10 cellular contexts compared by ENCODE assay signal in the genomic region with DNA sequence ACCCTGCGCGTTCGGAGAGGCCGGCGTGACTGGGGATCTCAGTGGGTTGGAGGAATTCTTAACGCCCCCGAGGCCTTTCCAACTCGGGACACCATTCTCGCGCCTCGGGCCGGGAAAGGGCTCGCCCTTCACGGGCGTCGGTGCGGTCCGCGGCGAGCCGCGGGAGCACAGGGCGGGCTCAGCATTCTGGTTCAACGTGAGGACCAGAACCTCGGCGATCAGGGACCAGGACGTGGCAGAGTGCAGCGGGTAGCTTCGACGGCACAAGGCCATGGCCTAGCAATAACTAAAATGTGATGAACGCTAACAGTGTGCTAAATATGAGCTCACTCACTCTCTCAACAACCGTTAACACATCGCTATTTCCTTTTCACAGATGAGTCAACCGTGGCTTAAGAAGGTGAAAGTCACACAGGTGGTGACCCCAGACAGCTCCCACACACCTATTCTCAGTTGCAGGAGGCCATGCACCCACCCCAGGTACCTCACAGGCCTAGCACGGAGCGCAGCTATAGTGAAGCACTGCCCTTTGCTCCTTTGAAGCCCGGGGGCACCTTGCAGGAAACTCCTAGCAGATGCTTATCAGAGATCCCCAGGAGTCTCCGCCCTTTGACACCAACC. TPM values are rescaled to one million over a fixed set of nuclear protein-coding genes. Genes with fewer than 3 reads are reported as not detected.
DNase-seq lines count a peak whose midpoint lies in the region; ATAC-seq, FAIRE-seq and TF ChIP-seq lines count a peak whose summit lies in the region.
"Had no signal": no experiment of that assay in that cellular context is flagged by ENCODE, and none has a peak within 500 bp of the region (broad histone marks: within the 10 kb centered on the region; RNA-seq: fewer than 3 reads in every experiment).

No MANE protein-coding gene starts in this region.

- no peak overlapping the region for H2BK120ac ChIP-seq in H1 (replicated peaks; ENCODE audit: low read depth, low read length)

- H2AK5ac ChIP-seq in H1 (ENCODE audit: low read depth, low read length) = no peak overlapping the region

- intact Hi-C loops in gastrocnemius medialis (cut with DNase I; ENCODE audit: low total_unique reads) = loop anchor here (1.0 to 10.0 kb wide), 3 partner anchors 227 to 703 kb away; partner anchors contain the start of gene RAB11FIP2

- H3K9ac ChIP-seq in H1 (replicated peaks in 1 of 4; ENCODE audit: extremely low read depth in 1 of 4, low read depth in 3 of 4, low read length in 3 of 4) = no peak overlapping the region

- TF ChIP-seq POLR2A in H1 (IDR thresholded peaks at IDR 0.05; ENCODE audit: control extremely low read depth in 1 of 2, low read depth in 2 of 2, low read length in 2 of 2) = no peak
- TF ChIP-seq POLR2A in gastrocnemius medialis (IDR thresholded peaks at IDR 0.05) = no peak

- no peak overlapping the region for H3K23ac ChIP-seq in H1 (ENCODE audit: insufficient read length)

- no peak overlapping the region for H3K18ac ChIP-seq in H1 (ENCODE audit: extremely low read depth, low read length)

- H3K4me1 Mint-ChIP-seq in endothelial cell (ENCODE audit: unreplicated experiment) = peaks cover 21% of the 10 kb centered on the region

- H3K4me2 ChIP-seq in H1 (ENCODE audit: insufficient read depth in 1 of 2, low read depth in 2 of 2, low read length in 2 of 2) = peak overlapping the region; percentile 49 to 76

- no peak overlapping the region; the same call in 1 of the 2 replicates for H2BK15ac ChIP-seq in H1 (ENCODE audit: low read length)

- H2BK5ac ChIP-seq in H1 (ENCODE audit: low read depth, low read length) = no peak overlapping the region

- in situ Hi-C loops in GM13977 (cut with MboI; ENCODE audit: low pct_unique_long_range_greater_than_20kb, low sequenced_read_pairs, unreplicated experiment) (loop anchor here (25.0 kb wide), 2 partner anchors 376 to 699 kb away; no protein-coding TSS in a partner anchor), gastrocnemius medialis (cut with MboI; ENCODE audit: low sequenced_read_pairs in 4 of 4) (no loop called here)

- H3K4me3 ChIP-seq in H1 (ENCODE audit: extremely low read depth in 1 of 4, insufficient read depth in 2 of 4, low read depth in 3 of 4, low read length in 4 of 4) (peak overlapping the region in 1 of 4 experiments; percentile 50; a peak in 3 of 8 replicates), gastrocnemius medialis (peak overlapping the region; percentile 7 to 45 (median 37))

- H3K4me3 Mint-ChIP-seq in endothelial cell (ENCODE audit: unreplicated experiment) = no peak overlapping the region

- peaks cover 25% of the 10 kb centered on the region for H3K27me3 Mint-ChIP-seq in endothelial cell (ENCODE audit: unreplicated experiment)

- H3K36me3 ChIP-seq in H1 (ENCODE audit: control insufficient read depth in 2 of 4, insufficient read depth in 4 of 4, low read length in 3 of 4) = peaks cover 0 to 11% (median 0%) of the 10 kb centered on the region in 4 experiments; a peak in 1 of 8 replicates
- no peaks in the 10 kb centered on the region for H3K36me3 ChIP-seq in gastrocnemius medialis

- no peak overlapping the region for H3K27ac Mint-ChIP-seq in endothelial cell (ENCODE audit: unreplicated experiment)

- peaks cover 2% of the 10 kb centered on the region for H3K36me3 Mint-ChIP-seq in endothelial cell (ENCODE audit: low read depth, unreplicated experiment)

- FAIRE-seq in H1 (lab: Jason Lieb, UNC) = no peak

- no peak for TF ChIP-seq EP300 in H1 (IDR thresholded peaks at IDR 0.05; ENCODE audit: borderline replicate concordance in 1 of 2, low read depth in 2 of 2, low read length in 2 of 2)

- peak overlapping the region; percentile 53 for H4K8ac ChIP-seq in H1 (ENCODE audit: extremely low read depth, insufficient read depth, low read length)

- H3K4ac ChIP-seq in H1 (replicated peaks; ENCODE audit: insufficient read length, low read depth, low read length) = no peak overlapping the region

- peaks cover 91 to 99% (median 95%) of the 10 kb centered on the region in 4 experiments for H3K27me3 ChIP-seq in H1 (replicated peaks in 1 of 4; ENCODE audit: control insufficient read depth in 3 of 4, extremely low read depth in 1 of 4, insufficient read depth in 3 of 4, low read length in 3 of 4)
- H3K27me3 ChIP-seq in gastrocnemius medialis = peaks cover 83 to 89% (median 83%) of the 10 kb centered on the region in 3 donors

- H3K27ac ChIP-seq in H1 (ENCODE audit: low read depth, low read length) (no peak overlapping the region), gastrocnemius medialis (peak overlapping the region in 1 of 4 donors; percentile 33)

- no peaks in the 10 kb centered on the region for H3K9me3 ChIP-seq in H1 (ENCODE audit: insufficient read depth in 2 of 2, low read depth in 1 of 2, low read length in 1 of 2)
- H3K9me3 ChIP-seq in gastrocnemius medialis = no peaks in the 10 kb centered on the region

- no peak overlapping the region for H2BK20ac ChIP-seq in H1 (ENCODE audit: low read length)

- no peaks in the 10 kb centered on the region for H3K9me3 Mint-ChIP-seq in endothelial cell (ENCODE audit: unreplicated experiment)

- H2AFZ ChIP-seq in H1 (ENCODE audit: low read length) = no peak overlapping the region

- H3K4me1 ChIP-seq in H1 (replicated peaks in 1 of 4; ENCODE audit: control insufficient read depth in 3 of 4, insufficient read depth in 4 of 4, low read length in 3 of 4) = peaks cover 0 to 38% (median 17%) of the 10 kb centered on the region in 4 experiments; a peak in 6 of 7 replicates
- H3K4me1 ChIP-seq in gastrocnemius medialis = peaks cover 8 to 20% of the 10 kb centered on the region in 2 donors

- H4K91ac ChIP-seq in H1 (replicated peaks; ENCODE audit: insufficient read length, low read length) = no peak overlapping the region

- H4K20me1 ChIP-seq in H1 (replicated peaks in 1 of 2; ENCODE audit: control insufficient read depth in 1 of 2, insufficient read depth in 2 of 2, low read length in 2 of 2) = peaks cover 36 to 46% of the 10 kb centered on the region in 2 experiments

- H3K23me2 ChIP-seq in H1 (ENCODE audit: low read depth, low read length) = peaks cover 2% of the 10 kb centered on the region; the same call in 1 of the 2 replicates

- H4K5ac ChIP-seq in H1 (ENCODE audit: insufficient read length, low read depth, low read length) = no peak overlapping the region

- H2BK12ac ChIP-seq in H1 (ENCODE audit: low read depth, low read length) = no peak overlapping the region

- 11% methylated on average over 38 of the region's 38 CpGs; no CpG with 5 or more reads in 1 of the 2 experiments for WGBS in H1 (ENCODE audit: extremely low coverage in 1 of 2, insufficient coverage in 1 of 2, insufficient read length in 1 of 2, insufficient replicate concordance in 2 of 2, low coverage in 1 of 2, low lambda C conversion rate in 2 of 2, missing lambda C conversion rate in 1 of 2), 2 experiments

- H3K79me1 ChIP-seq in H1 (ENCODE audit: low read depth, low read length) = no peaks in the 10 kb centered on the region

- no peak overlapping the region for H3K14ac ChIP-seq in H1 (ENCODE audit: insufficient read length)

- POLR2A ChIA-PET in H1 (lab: Charles Lee; ENCODE audit: partially characterized antibody) = interaction anchor here (1.3 to 1.5 kb wide), 2 partner anchors 10 to 14 kb away, joined by 3 read pairs; no protein-coding TSS in a partner anchor

- ATAC-seq in HG02610 (IDR thresholded peaks at IDR 0.05; ENCODE audit: unreplicated experiment) = peak; percentile 61
- ATAC-seq in gastrocnemius medialis = no peak
- no peak for ATAC-seq in GM18517 (IDR thresholded peaks at IDR 0.05; ENCODE audit: unreplicated experiment)

- no peak for TF ChIP-seq RAD21 in H1 (IDR thresholded peaks at IDR 0.05 in 1 of 2, conservative IDR thresholded peaks at IDR 0.05 in 1 of 2; ENCODE audit: low read depth in 2 of 2, low read length in 2 of 2)

- DNase-seq in GM13977 (ENCODE audit: low spot score) (peak; percentile 72), H1 (ENCODE audit: low read depth in 1 of 2, low spot score in 2 of 2) (no peak), gastrocnemius medialis (no peak), foreskin melanocyte (no peak), NCI-H1105 treated with DMSO at 0.1 percent for 48 hours (lab: John Stamatoyannopoulos, UW) (no peak), endothelial cell (ENCODE audit: low spot score) (no peak)
- DNase-seq: GF-D8; stimulated activated CD4-positive, alpha-beta T cell treated with anti-CD3 and anti-CD28 coated beads, Interleukin-4, amount 100 ng/mL, for 24 hours had no signal

- CTCF ChIA-PET in H1 (lab: Charles Lee; ENCODE audit: partially characterized antibody) = interaction anchor here (0.6 to 7.6 kb wide), 33 partner anchors 9 to 921 kb away, joined by 3 to 84 read pairs (median 4); no protein-coding TSS in a partner anchor

- TF ChIP-seq CTCF in GM13977 (IDR thresholded peaks at IDR 0.05; ENCODE audit: extremely low read depth, insufficient read depth, missing control alignments) (no peak), H1 (IDR thresholded peaks at IDR 0.05; ENCODE audit: control extremely low read depth in 1 of 3, insufficient read depth in 1 of 3, low read depth in 1 of 3, low read length in 3 of 3) (no peak), gastrocnemius medialis (IDR thresholded peaks at IDR 0.05 in 4 of 5, conservative IDR thresholded peaks at IDR 0.05 in 1 of 5) (no peak), endothelial cell (IDR thresholded peaks at IDR 0.05; ENCODE audit: unreplicated experiment) (no peak)

- no peaks in the 10 kb centered on the region for H3K79me2 ChIP-seq in H1 (ENCODE audit: control insufficient read depth in 1 of 2, insufficient read depth in 2 of 2, low read length in 2 of 2)

- no peak overlapping the region for H3K56ac ChIP-seq in H1 (replicated peaks; ENCODE audit: insufficient read length, low read depth, low read length)

TF ChIP-seq in H1, 55 proteins besides CTCF, POLR2A, EP300 and RAD21 (continues in another document):
- TF ChIP-seq FOSL1 (IDR thresholded peaks at IDR 0.05; ENCODE audit: insufficient read depth, low read depth, low read length) = no peak
- no peak for TF ChIP-seq TEAD4 (IDR thresholded peaks at IDR 0.05; ENCODE audit: low read depth, low read length)
- TF ChIP-seq CHD1 (IDR thresholded peaks at IDR 0.05; ENCODE audit: low read depth, low read length) = no peak
- TF ChIP-seq NANOG (IDR thresholded peaks at IDR 0.05; ENCODE audit: insufficient read depth, low read depth, low read length, poor library complexity, severe bottlenecking) = no peak
- peak; percentile 71 for TF ChIP-seq RNF2 (IDR thresholded peaks at IDR 0.05; ENCODE audit: borderline replicate concordance, low read depth, low read length, missing control alignments, poor library complexity, severe bottlenecking)

RNA-seq across cellular contexts. Expression of gene EMX2, which starts 4.5 kb away (rescaled TPM):
- not detected in 2 replicates for total RNA-seq in H1 (2021; fragmentation: NEBNext Ultra II Directional; extraction: Animal tissue kit (Norgen Biotek cat#: 25700))
- not detected in 2 replicates for polyA plus RNA-seq in H1 (2011; rRNA removed)
- polyA plus RNA-seq in H1 (2011; cell fraction: cytosol; rRNA removed) = 0.06 TPM
- polyA plus RNA-seq in H1 (2011; cell fraction: nucleus; rRNA removed) = 0.04 TPM
- polyA plus RNA-seq in H1 (2012, experiment 1 of 2) = 0.08 to 0.23 TPM (median 0.14 TPM) in 4 replicates
- 0.10 TPM for polyA plus RNA-seq in H1 (2012, experiment 2 of 2)
- 0.04 TPM for polyA plus RNA-seq in H1 (2013, experiment 1 of 2)
- not detected for polyA plus RNA-seq in H1 (2013, experiment 2 of 2)
- polyA minus RNA-seq in H1 (2011; rRNA and poly(A)+ RNA removed) = not detected in 2 replicates
- polyA minus RNA-seq in H1 (2011; cell fraction: cytosol; rRNA and poly(A)+ RNA removed) = not detected
- polyA minus RNA-seq in H1 (2011; cell fraction: nucleus; rRNA and poly(A)+ RNA removed) = not detected
- total RNA-seq in gastrocnemius medialis (1 to 10 TPM in 2 of 4 donors, under 1 TPM in 2; 0.46 to 1.5 (median 0.82) TPM), endothelial cell (ENCODE audit: unreplicated experiment) (not detected)
